In genomic region chr13:73168993-73169401, GRCh38 we compare ENCODE assay signal across 14 cellular contexts.
DNase-seq lines count a peak whose midpoint lies in the region; ATAC-seq and TF ChIP-seq lines count a peak whose summit lies in the region.
"Had no signal": no experiment of that assay in that cellular context is flagged by ENCODE, and none has a peak within 500 bp of the region (broad histone marks: within the 10 kb centered on the region; RNA-seq: fewer than 3 reads in every experiment).

No MANE protein-coding gene starts in this region.

- no peak for TF ChIP-seq CTCF in OCI-LY7 (conservative IDR thresholded peaks at IDR 0.05; ENCODE audit: low read length)

- peak; percentile 84 for DNase-seq in EH (ENCODE audit: low read depth)
- no peak for DNase-seq in OCI-LY7 (ENCODE audit: low spot score)
- DNase-seq in epithelial cell of prostate (ENCODE audit: low read depth, low spot score): peak; percentile 98
- DNase-seq in DMS153 (lab: John Stamatoyannopoulos, UW): no peak
- no peak for DNase-seq in NCI-H1048 (lab: John Stamatoyannopoulos, UW)
- DNase-seq in amygdala (lab: John Stamatoyannopoulos, UW): no peak
- DNase-seq: ACHN; activated CD4-positive, alpha-beta T cell treated with anti-CD3 and anti-CD28 coated beads for 36 hours; activated naive CD8-positive, alpha-beta T cell treated with anti-CD3 and anti-CD28 coated beads, Interleukin-2, amount 10 ng/mL, durations not matched to agents 7 days and 5 days; cortex of kidney; NCI-H345; T-cell had no signal

- H2AFZ ChIP-seq in OCI-LY7 (ENCODE audit: low read length) (peak overlapping the region; percentile 55; the same call in 1 of the 2 replicates), neuron (ENCODE audit: low read depth, low read length) (peak overlapping the region; percentile 43)

- no peak for ATAC-seq in GM21423 (IDR thresholded peaks at IDR 0.05; ENCODE audit: unreplicated experiment)
- ATAC-seq: T-cell had no signal

- CTCF ChIA-PET in OCI-LY7 (lab: Charles Lee; ENCODE audit: unreplicated experiment): no interaction called here

- POLR2A ChIA-PET in OCI-LY7 (lab: Charles Lee): interaction anchor here (0.6 to 1.0 kb wide), 2 partner anchors 12 to 35 kb away, joined by 3 read pairs; no protein-coding TSS in a partner anchor

- H3K4me3 ChIP-seq in OCI-LY7 (ENCODE audit: low read depth, low read length, poor library complexity, severe bottlenecking) (no peak overlapping the region), neuron (ENCODE audit: low read length) (no peak overlapping the region)

- no peak overlapping the region for H3K27ac ChIP-seq in OCI-LY7 (ENCODE audit: low read depth, low read length, poor library complexity, severe bottlenecking)
- peak overlapping the region; percentile 98 for H3K27ac ChIP-seq in epithelial cell of prostate

- no peaks in the 10 kb centered on the region for H3K27me3 ChIP-seq in neuron (ENCODE audit: insufficient read depth, low read length)

- H3K9me3 ChIP-seq in OCI-LY7 (ENCODE audit: low read length) (no peaks in the 10 kb centered on the region), neuron (ENCODE audit: low read length) (no peaks in the 10 kb centered on the region)

- intact Hi-C loops in OCI-LY7 (cut with micrococcal nuclease; ENCODE audit: unreplicated experiment): no loop called here

- no TSS peak for BruUV-seq in OCI-LY7 (replicated peaks; lab: Mats Ljungman, UMichigan)

- no peak overlapping the region for H3K4me2 ChIP-seq in OCI-LY7 (ENCODE audit: low read length)

- H3K4me1 ChIP-seq in OCI-LY7 (ENCODE audit: insufficient read depth, low read length, poor library complexity, severe bottlenecking) (no peaks in the 10 kb centered on the region), neuron (ENCODE audit: insufficient read depth, low read length) (peaks cover 12% of the 10 kb centered on the region)

- no peaks in the 10 kb centered on the region for H3K79me2 ChIP-seq in OCI-LY7 (ENCODE audit: insufficient read depth, low read depth, low read length)

- H4K20me1 ChIP-seq in OCI-LY7 (ENCODE audit: insufficient read depth, low read length): no peaks in the 10 kb centered on the region

- H3K36me3 ChIP-seq in OCI-LY7 (ENCODE audit: insufficient read depth, low read length) (no peaks in the 10 kb centered on the region), neuron (ENCODE audit: insufficient read depth, low read length) (no peaks in the 10 kb centered on the region)

- H3K9me2 ChIP-seq in OCI-LY7 (ENCODE audit: insufficient read depth, low read length): no peaks in the 10 kb centered on the region

Comparison
In these comparisons a context has a peak if more than half of its experiments do, and no peak if none do; other contexts are left out.
1. DNase-seq: peak in EH (single experiment) and epithelial cell of prostate (single experiment); none in OCI-LY7 (single experiment), DMS153 (single experiment), NCI-H1048 (single experiment) and amygdala (0 of 56).